Comparison of ENCODE assay signal across 8 cellular contexts in the genomic region with DNA sequence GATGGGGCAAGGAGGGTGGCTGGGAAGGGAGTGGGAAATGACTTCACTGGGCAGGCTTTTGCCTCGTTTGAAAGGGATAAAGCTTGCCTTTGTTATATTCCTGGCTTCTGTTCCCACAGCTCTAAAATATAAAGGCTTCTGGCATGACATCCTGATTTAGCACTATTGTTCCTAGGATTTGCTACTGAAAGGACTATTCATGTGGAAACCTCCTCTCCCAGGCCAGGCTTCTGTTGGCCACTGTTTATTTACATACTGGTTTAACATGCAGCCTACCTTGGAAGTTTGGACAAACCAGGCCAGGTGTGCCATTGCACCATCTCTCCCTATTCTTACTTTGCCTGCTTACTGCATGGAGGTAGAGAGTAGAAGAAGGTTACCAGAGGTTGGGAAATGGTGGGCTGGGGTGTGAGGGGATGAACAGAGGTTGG. TPM values are rescaled to one million over a fixed set of nuclear protein-coding genes. Genes with fewer than 3 reads are reported as not detected.
DNase-seq lines count a peak whose midpoint lies in the region; ATAC-seq, FAIRE-seq and TF ChIP-seq lines count a peak whose summit lies in the region.

No MANE protein-coding gene starts in this region.

- TF ChIP-seq CTCF in astrocyte of the spinal cord (IDR thresholded peaks at IDR 0.05; ENCODE audit: low read depth, low read length) (no peak), keratinocyte (optimal IDR thresholded peaks at IDR 0.05 in 1 of 3, IDR thresholded peaks at IDR 0.05 in 1 of 3, conservative IDR thresholded peaks at IDR 0.05 in 1 of 3; ENCODE audit: extremely low read depth in 1 of 3, insufficient read depth in 2 of 3, low read length in 3 of 3) (no peak), stomach (IDR thresholded peaks at IDR 0.05) (no peak)

- TF ChIP-seq EP300 in stomach (IDR thresholded peaks at IDR 0.05), result no peak

- peak overlapping the region; percentile 10 for H2AFZ ChIP-seq in keratinocyte (ENCODE audit: control insufficient read depth, low read length)

- in situ Hi-C loops in astrocyte of the spinal cord (cut with HindIII; ENCODE audit: low sequenced_read_pairs), result no loop called here

- H3K27me3 ChIP-seq in keratinocyte (ENCODE audit: control insufficient read depth, extremely low read depth, insufficient read depth, low read length) (no peaks in the 10 kb centered on the region), stomach (no peaks in the 10 kb centered on the region)

- H3K4me1 ChIP-seq in keratinocyte (ENCODE audit: control insufficient read depth, extremely low read depth, insufficient read depth, low read length), result peaks cover 23% of the 10 kb centered on the region
- peaks cover 9 to 37% (median 28%) of the 10 kb centered on the region in 4 donors for H3K4me1 ChIP-seq in stomach

- intact Hi-C loops in stomach (cut with DNase I; ENCODE audit: low total_unique reads), result no loop called here

- dilution Hi-C loops in keratinocyte (cut with MboI; ENCODE audit: extremely low pct_ligation_motif_present, low sequenced_read_pairs), result no loop called here

- peak; percentile 32 for FAIRE-seq in keratinocyte (lab: Jason Lieb, UNC)

- H3K36me3 ChIP-seq in keratinocyte (ENCODE audit: control insufficient read depth in 2 of 2, extremely low read depth in 1 of 2, insufficient read depth in 2 of 2, low read length in 2 of 2) (no peaks in the 10 kb centered on the region), stomach (no peaks in the 10 kb centered on the region)

- H3K9ac ChIP-seq in keratinocyte (ENCODE audit: control insufficient read depth, extremely low read depth, insufficient read depth, low read length), result no peak overlapping the region

- TF ChIP-seq POLR2A in stomach (IDR thresholded peaks at IDR 0.05), result no peak

- H3K27ac ChIP-seq in keratinocyte (ENCODE audit: control insufficient read depth, insufficient read depth, low read length) (no peak overlapping the region), stomach (peak overlapping the region; percentile 34 to 91 (median 90))

- WGBS in stomach, 5 donors, result 23 to 45% (median 30%) methylated on average over 1 of the region's 1 CpG

- H3K4me3 ChIP-seq in astrocyte of the spinal cord (ENCODE audit: low read depth, low read length) (no peak overlapping the region), keratinocyte (ENCODE audit: control insufficient read depth in 2 of 3, extremely low read depth in 1 of 3, insufficient read depth in 2 of 3, low read depth in 1 of 3, low read length in 3 of 3) (no peak overlapping the region), stomach (no peak overlapping the region)

- ATAC-seq in GM21619 (IDR thresholded peaks at IDR 0.05; ENCODE audit: unreplicated experiment) (no peak), HG02840 (IDR thresholded peaks at IDR 0.05; ENCODE audit: low FRiP score, unreplicated experiment) (no peak)

- peak; percentile 6 for DNase-seq in NCI-H146 treated with DMSO at 0.1 percent for 48 hours (lab: John Stamatoyannopoulos, UW; ENCODE audit: unreplicated experiment)
- peak; percentile 72 for DNase-seq in astrocyte of the spinal cord (ENCODE audit: low read depth, low spot score)
- DNase-seq in keratinocyte (ENCODE audit: low read depth, low spot score), result no peak
- peak; percentile 50 for DNase-seq in stomach
- no peak for DNase-seq in activated CD4-positive, alpha-beta T cell treated with anti-CD3 and anti-CD28 coated beads, Interleukin-2, amount 50 U/mL, for 1 hour
- DNase-seq in SIG-M5 (lab: John Stamatoyannopoulos, UW), result no peak

- H3K79me2 ChIP-seq in keratinocyte (ENCODE audit: control insufficient read depth, insufficient read depth, low read length), result no peaks in the 10 kb centered on the region

- no peaks in the 10 kb centered on the region for H4K20me1 ChIP-seq in keratinocyte (ENCODE audit: control insufficient read depth, extremely low read depth, insufficient read depth, low read length)

- H3K9me3 ChIP-seq in keratinocyte (ENCODE audit: control insufficient read depth, low read depth, low read length), result no peaks in the 10 kb centered on the region
- H3K9me3 ChIP-seq in stomach, result no peaks in the 10 kb centered on the region

- H3K4me2 ChIP-seq in keratinocyte (ENCODE audit: control insufficient read depth, extremely low read depth, insufficient read depth, low read depth, low read length), result no peak overlapping the region

- H3K9me1 ChIP-seq in keratinocyte (ENCODE audit: control insufficient read depth, extremely low read depth, insufficient read depth, low read length), result no peaks in the 10 kb centered on the region

RNA-seq across cellular contexts. Expression of a gene that starts 2.4 kb away (rescaled TPM):
- polyA plus RNA-seq in keratinocyte (3.7 to 7.1 TPM (median 4.4 TPM) in 3 replicates), stomach (10 to 100 TPM; 21.0 to 60.2 (median 45.5) TPM)
- 0.46 TPM for polyA plus RNA-seq in keratinocyte (2011; ENCODE audit: low read depth)
- polyA plus RNA-seq in keratinocyte (2011; cell fraction: cytosol; rRNA removed), result 4.8 and 7.3 TPM in 2 replicates
- polyA plus RNA-seq in keratinocyte (2011; cell fraction: nucleus; rRNA removed), result 6.9 and 7.9 TPM in 2 replicates
- polyA plus RNA-seq in keratinocyte (2012; ENCODE audit: low replicate concordance), result 0.23 and 5.7 TPM in 2 replicates
- 2.7 to 8.0 TPM (median 2.9 TPM) in 3 replicates for polyA minus RNA-seq in keratinocyte
- not detected for polyA minus RNA-seq in keratinocyte (2011; cell fraction: cytosol; rRNA and poly(A)+ RNA removed)
- polyA minus RNA-seq in keratinocyte (2011; cell fraction: nucleus; rRNA and poly(A)+ RNA removed), result 2.3 and 2.9 TPM in 2 replicates
- total RNA-seq in stomach, result 10 to 100 TPM in 3 of 5 donors, under 1 TPM in 2; 0.58 to 42.3 (median 17.4) TPM

Comparison
In these comparisons a context has a peak if more than half of its experiments do, and no peak if none do; other contexts are left out.
1. DNase-seq: peak in NCI-H146 treated with DMSO at 0.1 percent for 48 hours (single experiment), astrocyte of the spinal cord (single experiment) and stomach (single experiment); none in keratinocyte (single experiment), activated CD4-positive, alpha-beta T cell treated with anti-CD3 and anti-CD28 coated beads, Interleukin-2, amount 50 U/mL, for 1 hour (single experiment) and SIG-M5 (single experiment).